ENCODE assay signal across 8 cellular contexts in genomic region chr3:50355829-50356552, GRCh38. TPM values are rescaled to one million over a fixed set of nuclear protein-coding genes. Genes with fewer than 3 reads are reported as not detected.
DNase-seq lines count a peak whose midpoint lies in the region; FAIRE-seq and TF ChIP-seq lines count a peak whose summit lies in the region.
"Had no signal": no experiment of that assay in that cellular context is flagged by ENCODE, and none has a peak within 500 bp of the region (broad histone marks: within the 10 kb centered on the region; RNA-seq: fewer than 3 reads in every experiment).

No MANE protein-coding gene starts in this region.

- H3K4me3 ChIP-seq in foreskin fibroblast (ENCODE audit: low read depth in 1 of 2, low read length in 2 of 2) (peak overlapping the region; percentile 89 to 95), mesendoderm (ENCODE audit: low read length) (no peak overlapping the region), small intestine (ENCODE audit: low read depth in 1 of 2, low read length in 2 of 2) (peak overlapping the region in 1 of 2 donors; percentile 62)

- H3K18ac ChIP-seq in mesendoderm (ENCODE audit: low read length), result no peak overlapping the region

- no peak overlapping the region for H4K8ac ChIP-seq in mesendoderm (ENCODE audit: low read depth, low read length)

- H3K27me3 ChIP-seq in mesendoderm (ENCODE audit: insufficient read depth, low read length, poor library complexity), result no peaks in the 10 kb centered on the region
- no peaks in the 10 kb centered on the region for H3K27me3 ChIP-seq in small intestine (ENCODE audit: control insufficient read depth in 2 of 2, insufficient read depth in 2 of 2, low read length in 2 of 2)

- WGBS in mesendoderm (ENCODE audit: extremely low coverage, insufficient coverage, low lambda C conversion rate), result no CpG with 5 or more reads among the region's 5 CpGs
- 40 to 57% (median 46%) methylated on average over 5 of the region's 5 CpGs for WGBS in small intestine, 3 donors

- H3K4ac ChIP-seq in mesendoderm (ENCODE audit: low read depth, low read length), result no peak overlapping the region

- H2BK5ac ChIP-seq in mesendoderm (ENCODE audit: low read length), result no peak overlapping the region

- no peak overlapping the region for H3K9ac ChIP-seq in mesendoderm (ENCODE audit: low read length)

- H3K27ac ChIP-seq in 22Rv1 (peak overlapping the region; percentile 75), mesendoderm (ENCODE audit: low read depth, low read length) (no peak overlapping the region), small intestine (ENCODE audit: low read depth in 1 of 2, low read length in 1 of 2) (peak overlapping the region in 1 of 2 donors; percentile 38)

- H3K4me1 ChIP-seq in mesendoderm (ENCODE audit: control insufficient read depth, low read depth, low read length) (peaks cover 21% of the 10 kb centered on the region), small intestine (ENCODE audit: control insufficient read depth in 2 of 2, insufficient read depth in 1 of 2, low read depth in 1 of 2, low read length in 1 of 2) (peaks cover 11 to 18% of the 10 kb centered on the region in 2 donors)

- H3K4me2 ChIP-seq in mesendoderm (ENCODE audit: low read length), result no peak overlapping the region

- H3K9me3 ChIP-seq in small intestine (ENCODE audit: control insufficient read depth, low read depth), result no peaks in the 10 kb centered on the region

- no peak overlapping the region for H2AK5ac ChIP-seq in mesendoderm (ENCODE audit: low read length)

- H3K79me2 ChIP-seq in mesendoderm (ENCODE audit: control insufficient read depth, insufficient read depth, low read length), result peaks cover 17% of the 10 kb centered on the region

- peaks cover 3% of the 10 kb centered on the region for H3K36me3 ChIP-seq in mesendoderm (ENCODE audit: control insufficient read depth, insufficient read depth, low read length)
- H3K36me3 ChIP-seq in small intestine (ENCODE audit: control insufficient read depth in 2 of 2, insufficient read depth in 2 of 2, low read length in 2 of 2), result peaks cover 9 to 11% of the 10 kb centered on the region in 2 donors

- no peak for FAIRE-seq in small intestine (lab: Jason Lieb, UNC)
- FAIRE-seq: G401.6 had no signal

- DNase-seq in NCI-H69 (lab: John Stamatoyannopoulos, UW) (peak; percentile 7), foreskin fibroblast (no peak), mesendoderm (no peak), small intestine (no peak)
- DNase-seq in stimulated activated CD4-positive, alpha-beta T cell treated with anti-CD3 and anti-CD28 coated beads, Interleukin-2, amount 100 ng/mL, for 24 hours, result no peak
- DNase-seq: NCI-H1694 treated with DMSO at 0.1 percent for 48 hours had no signal

- TF ChIP-seq CTCF in 22Rv1 (IDR thresholded peaks at IDR 0.05) (no peak), foreskin fibroblast (IDR thresholded peaks at IDR 0.05; ENCODE audit: low read depth, low read length) (no peak)

- H2BK120ac ChIP-seq in mesendoderm (ENCODE audit: low read depth, low read length), result no peak overlapping the region

- no peak overlapping the region for H4K5ac ChIP-seq in mesendoderm (ENCODE audit: low read length)

- peaks cover 28% of the 10 kb centered on the region for H3K79me1 ChIP-seq in mesendoderm (ENCODE audit: low read length)

- H3K56ac ChIP-seq in mesendoderm (ENCODE audit: low read length), result no peak overlapping the region

- no peak overlapping the region for H3K23ac ChIP-seq in mesendoderm (ENCODE audit: low read length)

- no peak overlapping the region for H2BK15ac ChIP-seq in mesendoderm (replicated peaks; ENCODE audit: low read depth)

RNA-seq across cellular contexts. Expression of gene TMEM115, which starts 3.3 kb away (rescaled TPM):
- polyA plus RNA-seq in mesendoderm (2013, experiment 1 of 2), result 24.8 TPM
- polyA plus RNA-seq in mesendoderm (2013, experiment 2 of 2), result 23.9 TPM
- polyA plus RNA-seq in small intestine, result 10 to 100 TPM; 24.8 to 34.2 (median 27.8) TPM

RNA-seq across cellular contexts. Expression of gene CYB561D2, which starts 5.3 kb away (rescaled TPM):
- polyA plus RNA-seq in mesendoderm (2013, experiment 1 of 2), result 7.8 TPM
- polyA plus RNA-seq in mesendoderm (2013, experiment 2 of 2), result 8.6 TPM
- 10 to 100 TPM; 30.5 to 39.1 (median 31.3) TPM for polyA plus RNA-seq in small intestine

RNA-seq across cellular contexts. Expression of gene NPRL2, which starts 5.4 kb away (rescaled TPM):
- 9.4 TPM for polyA plus RNA-seq in mesendoderm (2013, experiment 1 of 2)
- 9.6 TPM for polyA plus RNA-seq in mesendoderm (2013, experiment 2 of 2)
- 10 to 100 TPM; 16.2 to 31.8 (median 21.3) TPM for polyA plus RNA-seq in small intestine

RNA-seq across cellular contexts. Expression of gene ZMYND10, which starts 10.5 kb away (rescaled TPM):
- 0.18 TPM for polyA plus RNA-seq in mesendoderm (2013, experiment 1 of 2)
- 0.13 TPM for polyA plus RNA-seq in mesendoderm (2013, experiment 2 of 2)
- polyA plus RNA-seq in small intestine, result 1 to 10 TPM in 2 of 3 donors, under 1 TPM in 1; 0.76 to 2.5 (median 1.6) TPM

RNA-seq across cellular contexts. Expression of gene RASSF1, which starts 15.4 kb away (rescaled TPM):
- 6.8 TPM for polyA plus RNA-seq in mesendoderm (2013, experiment 1 of 2)
- 7.2 TPM for polyA plus RNA-seq in mesendoderm (2013, experiment 2 of 2)
- 10 to 100 TPM; 19.7 to 39.0 (median 32.7) TPM for polyA plus RNA-seq in small intestine
